In genomic region chr16:28621756-28622155, GRCh38 we compare ENCODE assay signal across 1 cellular context.
A peak's percentile ranks its signal among the peaks of the same experiment; 100 is the strongest.
TF ChIP-seq lines count a peak whose summit lies in the region.

No MANE protein-coding gene starts in this region.

TF ChIP-seq in HepG2, 621 proteins besides CTCF, POLR2A, EP300 and RAD21:
- no peak for TF ChIP-seq CREB1 (IDR thresholded peaks at IDR 0.05)
- TF ChIP-seq CREB1 (CRISPR knock-in tag; IDR thresholded peaks at IDR 0.05), result no peak
- no peak for TF ChIP-seq NR1H2 (CRISPR knock-in tag; IDR thresholded peaks at IDR 0.05; ENCODE audit: borderline replicate concordance, low read depth)
- no peak for TF ChIP-seq ZNF503 (CRISPR knock-in tag; IDR thresholded peaks at IDR 0.05)
- TF ChIP-seq SP5 (CRISPR knock-in tag; IDR thresholded peaks at IDR 0.05; ENCODE audit: borderline replicate concordance, low read depth), result no peak
- TF ChIP-seq RARA (CRISPR knock-in tag; IDR thresholded peaks at IDR 0.05), result peak; percentile 53; the same call in 1 of the 2 replicates
- no peak for TF ChIP-seq MED1 (CRISPR knock-in tag; IDR thresholded peaks at IDR 0.05)
- TF ChIP-seq HNRNPLL (IDR thresholded peaks at IDR 0.05; ENCODE audit: low read depth, low read length, poor library complexity, severe bottlenecking), result no peak
- TF ChIP-seq DNMT1 (CRISPR knock-in tag; IDR thresholded peaks at IDR 0.05), result no peak
- TF ChIP-seq NR2F6 (IDR thresholded peaks at IDR 0.05), result 0 out of 2 replicates have a peak, but pooled peaks have one; percentile 24
- TF ChIP-seq NR2F6 (CRISPR knock-in tag; IDR thresholded peaks at IDR 0.05), result no peak
- no peak for TF ChIP-seq ZNF446 (CRISPR knock-in tag; IDR thresholded peaks at IDR 0.05)
- TF ChIP-seq GATA4 (IDR thresholded peaks at IDR 0.05; ENCODE audit: borderline replicate concordance, low read depth), result no peak
- TF ChIP-seq ZBTB37 (CRISPR knock-in tag; IDR thresholded peaks at IDR 0.05), result no peak
- no peak for TF ChIP-seq SIN3A (IDR thresholded peaks at IDR 0.05; ENCODE audit: borderline replicate concordance, low read depth, low read length)
- no peak for TF ChIP-seq ZNF841 (CRISPR knock-in tag; IDR thresholded peaks at IDR 0.05; ENCODE audit: borderline replicate concordance)
- TF ChIP-seq ISL2 (CRISPR knock-in tag; IDR thresholded peaks at IDR 0.05), result no peak
- TF ChIP-seq BRF2 (CRISPR knock-in tag; IDR thresholded peaks at IDR 0.05), result no peak
- TF ChIP-seq IKZF4 (CRISPR knock-in tag; IDR thresholded peaks at IDR 0.05; ENCODE audit: borderline replicate concordance, low read depth, not compliant biosample characterization), result no peak
